In genomic region chr21:17781524-17781923, GRCh38 we compare ENCODE assay signal across 17 cellular contexts. TPM values are rescaled to one million over a fixed set of nuclear protein-coding genes. Genes with fewer than 3 reads are reported as not detected.
A peak's percentile ranks its signal among the peaks of the same experiment; 100 is the strongest.
DNase-seq lines count a peak whose midpoint lies in the region; ATAC-seq, FAIRE-seq and TF ChIP-seq lines count a peak whose summit lies in the region.
"Had no signal": no experiment of that assay in that cellular context is flagged by ENCODE, and none has a peak within 500 bp of the region (broad histone marks: within the 10 kb centered on the region; RNA-seq: fewer than 3 reads in every experiment).

No MANE protein-coding gene starts in this region.

- no peaks in the 10 kb centered on the region for H3K27me3 Mint-ChIP-seq in activated naive CD4-positive, alpha-beta T cell treated with anti-CD3 and anti-CD28 coated beads, Interleukin-2, amount 10 ng/mL, durations not matched to agents 7 days and 5 days
- H3K27me3 Mint-ChIP-seq in activated naive CD8-positive, alpha-beta T cell treated with anti-CD3 and anti-CD28 coated beads, Interleukin-2, amount 50 U/mL, for 24 hours, result no peaks in the 10 kb centered on the region

- no peak for DNase-seq in activated naive CD4-positive, alpha-beta T cell treated with anti-CD3 and anti-CD28 coated beads, Interleukin-2, amount 10 ng/mL, durations not matched to agents 7 days and 5 days
- no peak for DNase-seq in activated naive CD4-positive, alpha-beta T cell treated with Interleukin-2 at 50 U/mL for 16 hours
- DNase-seq in activated naive CD8-positive, alpha-beta T cell treated with anti-CD3 and anti-CD28 coated beads, Interleukin-2, amount 50 U/mL, for 24 hours, result no peak
- DNase-seq in spleen (no peak), small intestine (no peak)
- no peak for DNase-seq in central memory CD4-positive, alpha-beta T cell
- DNase-seq: activated effector memory CD4-positive, alpha-beta T cell treated with anti-CD3 and anti-CD28 coated beads, Interleukin-2, amount 50 U/mL, for 16 hours; foreskin melanocyte; NCI-H187; SHP77; stimulated activated CD4-positive, alpha-beta T cell treated with anti-CD3 and anti-CD28 coated beads, Interleukin-4, amount 100 ng/mL, for 1 hour; T1000 had no signal

- H3K79me2 ChIP-seq in OCI-LY1 (ENCODE audit: insufficient read depth, low read length), result no peaks in the 10 kb centered on the region

- TF ChIP-seq CTCF in OCI-LY1 (IDR thresholded peaks at IDR 0.05; ENCODE audit: low read length) (no peak), spleen (IDR thresholded peaks at IDR 0.05 in 8 of 11, conservative IDR thresholded peaks at IDR 0.05 in 3 of 11) (no peak)

- WGBS in spleen, 5 donors, result 71 to 87% (median 82%) methylated on average over 5 of the region's 5 CpGs
- WGBS in small intestine, 3 donors, result 82 to 86% (median 85%) methylated on average over 5 of the region's 5 CpGs

- no peak overlapping the region for H3K4me3 ChIP-seq in OCI-LY1 (ENCODE audit: low read depth, low read length, poor library complexity, severe bottlenecking)
- H3K4me3 ChIP-seq in spleen, result no peak overlapping the region
- no peak overlapping the region for H3K4me3 ChIP-seq in small intestine (ENCODE audit: low read depth in 1 of 2, low read length in 2 of 2)
- H3K4me3 ChIP-seq: coronary artery, thoracic aorta had no signal

- H3F3A ChIP-seq in OCI-LY1 (ENCODE audit: insufficient read depth, low read length), result 0 out of 2 replicates have a peak, but pooled peaks cover 9% of the 10 kb centered on the region

- no peaks in the 10 kb centered on the region for H4K20me1 ChIP-seq in OCI-LY1 (ENCODE audit: insufficient read depth, low read length)

- peak overlapping the region; percentile 41 for H3K27ac ChIP-seq in OCI-LY1 (ENCODE audit: low read depth, low read length, poor library complexity, severe bottlenecking)
- H3K27ac ChIP-seq in spleen, result peak overlapping the region in 7 of 8 donors; percentile 61 to 90 (median 87)
- peak overlapping the region in 1 of 2 donors; percentile 74 for H3K27ac ChIP-seq in small intestine (ENCODE audit: low read depth in 1 of 2, low read length in 1 of 2)
- H3K27ac ChIP-seq: coronary artery, epithelial cell of prostate, thoracic aorta had no signal

- H3K4me1 Mint-ChIP-seq in activated naive CD4-positive, alpha-beta T cell treated with anti-CD3 and anti-CD28 coated beads, Interleukin-2, amount 10 ng/mL, durations not matched to agents 7 days and 5 days, result peaks cover 89% of the 10 kb centered on the region
- peaks cover 95% of the 10 kb centered on the region for H3K4me1 Mint-ChIP-seq in activated naive CD8-positive, alpha-beta T cell treated with anti-CD3 and anti-CD28 coated beads, Interleukin-2, amount 50 U/mL, for 24 hours

- CTCF ChIA-PET in activated naive CD4-positive, alpha-beta T cell treated with anti-CD3 and anti-CD28 coated beads, Interleukin-2, amount 10 ng/mL, durations not matched to agents 7 days and 5 days (lab: Charles Lee), result interaction anchor here (0.8 to 2.4 kb wide), 4 partner anchors 13 to 102 kb away, joined by 3 to 13 read pairs (median 4); no protein-coding TSS in a partner anchor

- peak overlapping the region; percentile 95 for H3K27ac Mint-ChIP-seq in activated naive CD4-positive, alpha-beta T cell treated with anti-CD3 and anti-CD28 coated beads, Interleukin-2, amount 10 ng/mL, durations not matched to agents 7 days and 5 days
- H3K27ac Mint-ChIP-seq in activated naive CD8-positive, alpha-beta T cell treated with anti-CD3 and anti-CD28 coated beads, Interleukin-2, amount 50 U/mL, for 24 hours, result peak overlapping the region; percentile 93

- H3K36me3 Mint-ChIP-seq in activated naive CD4-positive, alpha-beta T cell treated with anti-CD3 and anti-CD28 coated beads, Interleukin-2, amount 10 ng/mL, durations not matched to agents 7 days and 5 days, result peaks cover 52% of the 10 kb centered on the region
- peaks cover 19% of the 10 kb centered on the region for H3K36me3 Mint-ChIP-seq in activated naive CD8-positive, alpha-beta T cell treated with anti-CD3 and anti-CD28 coated beads, Interleukin-2, amount 50 U/mL, for 24 hours (ENCODE audit: low read depth)

- no peaks in the 10 kb centered on the region for H3K27me3 ChIP-seq in OCI-LY1 (ENCODE audit: insufficient read depth, low read length)
- no peaks in the 10 kb centered on the region for H3K27me3 ChIP-seq in spleen (replicated peaks in 1 of 7)
- no peaks in the 10 kb centered on the region for H3K27me3 ChIP-seq in small intestine (ENCODE audit: control insufficient read depth in 2 of 2, insufficient read depth in 2 of 2, low read length in 2 of 2)

- H3K4me3 Mint-ChIP-seq in activated naive CD4-positive, alpha-beta T cell treated with anti-CD3 and anti-CD28 coated beads, Interleukin-2, amount 10 ng/mL, durations not matched to agents 7 days and 5 days, result peak overlapping the region; percentile 20
- H3K4me3 Mint-ChIP-seq in activated naive CD8-positive, alpha-beta T cell treated with anti-CD3 and anti-CD28 coated beads, Interleukin-2, amount 50 U/mL, for 24 hours, result no peak overlapping the region

- H3K9me3 ChIP-seq in OCI-LY1 (ENCODE audit: low read length) (0 out of 2 replicates have a peak, but pooled peaks cover 8% of the 10 kb centered on the region), spleen (peaks cover 0 to 4% (median 0%) of the 10 kb centered on the region in 8 donors), small intestine (ENCODE audit: control insufficient read depth, low read depth) (no peaks in the 10 kb centered on the region)
- H3K9me3 ChIP-seq: thoracic aorta had no signal

- H3K4me1 ChIP-seq in OCI-LY1 (ENCODE audit: insufficient read depth, low read length, severe bottlenecking) (peaks cover 51% of the 10 kb centered on the region), spleen (peaks cover 20 to 83% (median 67%) of the 10 kb centered on the region in 6 donors), small intestine (ENCODE audit: control insufficient read depth in 2 of 2, insufficient read depth in 1 of 2, low read depth in 1 of 2, low read length in 1 of 2) (no peaks in the 10 kb centered on the region)

- H3K9me3 Mint-ChIP-seq in activated naive CD4-positive, alpha-beta T cell treated with anti-CD3 and anti-CD28 coated beads, Interleukin-2, amount 10 ng/mL, durations not matched to agents 7 days and 5 days, result peaks cover 5% of the 10 kb centered on the region
- H3K9me3 Mint-ChIP-seq in activated naive CD8-positive, alpha-beta T cell treated with anti-CD3 and anti-CD28 coated beads, Interleukin-2, amount 50 U/mL, for 24 hours, result peaks cover 4% of the 10 kb centered on the region

- no peak overlapping the region for H2AFZ ChIP-seq in OCI-LY1 (ENCODE audit: low read length)

- ATAC-seq in activated naive CD8-positive, alpha-beta T cell treated with anti-CD3 and anti-CD28 coated beads, Interleukin-2, amount 50 U/mL, for 24 hours, result no peak
- no peak for ATAC-seq in GM19467 (IDR thresholded peaks at IDR 0.05; ENCODE audit: unreplicated experiment)

- no peaks in the 10 kb centered on the region for H3K9me2 ChIP-seq in OCI-LY1 (ENCODE audit: low read depth, low read length)

- H3K4me2 ChIP-seq in OCI-LY1 (ENCODE audit: low read length), result no peak overlapping the region; the same call in 1 of the 2 replicates

- no peak for FAIRE-seq in small intestine (lab: Jason Lieb, UNC)

- peaks cover 18% of the 10 kb centered on the region for H3K36me3 ChIP-seq in OCI-LY1 (ENCODE audit: insufficient read depth, low read length)
- H3K36me3 ChIP-seq in spleen, result peaks cover 0 to 15% (median under 1%) of the 10 kb centered on the region in 6 donors
- H3K36me3 ChIP-seq in small intestine (ENCODE audit: control insufficient read depth in 2 of 2, insufficient read depth in 2 of 2, low read length in 2 of 2), result peaks cover 0 to 9% of the 10 kb centered on the region in 2 donors

- no peak overlapping the region for H3K9ac ChIP-seq in OCI-LY1 (ENCODE audit: low read length)

- TF ChIP-seq POLR2A in spleen (IDR thresholded peaks at IDR 0.05), result no peak

- intact Hi-C loops in spleen (cut with DNase I; ENCODE audit: low total_unique reads), result no loop called here

RNA-seq across cellular contexts. Expression of gene C21orf91, which starts 37.6 kb away (rescaled TPM):
- 10 to 100 TPM; 12.7 to 28.6 (median 23.6) TPM for total RNA-seq in spleen
- polyA plus RNA-seq in spleen (1 to 10 TPM; 4.2 to 5.3 (median 4.6) TPM), small intestine (1 to 10 TPM; 1.8 to 2.2 (median 2.0) TPM)
